In the genomic region with DNA sequence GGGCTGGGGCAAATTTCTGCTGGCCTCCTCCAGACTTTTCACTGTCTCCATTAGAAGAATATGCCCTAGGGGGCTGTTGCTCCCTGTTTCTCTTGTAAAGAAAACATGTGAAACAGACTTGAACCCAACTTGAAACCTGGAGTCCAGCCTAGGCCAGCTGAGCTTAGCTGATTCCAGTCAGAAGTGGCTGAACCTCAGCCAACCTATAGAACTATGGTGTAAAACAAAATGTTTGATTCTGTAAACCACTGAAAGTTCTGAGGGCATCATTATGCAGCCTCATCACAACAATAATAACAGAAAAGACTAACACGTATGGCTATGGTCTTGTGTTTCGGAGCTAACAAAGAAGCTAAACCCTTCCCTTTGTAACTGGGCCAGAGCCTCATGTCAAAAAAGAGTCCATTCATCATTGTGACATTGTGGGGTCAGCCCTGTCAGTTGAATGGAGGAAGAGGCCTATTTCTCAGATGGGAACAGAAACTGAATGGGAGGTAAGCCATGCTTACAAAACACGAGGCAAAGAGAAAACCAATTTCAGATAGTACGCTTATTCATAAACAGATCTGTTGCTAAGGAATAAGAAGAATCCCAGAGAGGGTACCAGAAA, we compare ENCODE assay signal across 16 cellular contexts. TPM values are rescaled to one million over a fixed set of nuclear protein-coding genes. Genes with fewer than 3 reads are reported as not detected.
DNase-seq lines count a peak whose midpoint lies in the region; ATAC-seq and TF ChIP-seq lines count a peak whose summit lies in the region.
"Had no signal": no experiment of that assay in that cellular context is flagged by ENCODE, and none has a peak within 500 bp of the region (broad histone marks: within the 10 kb centered on the region; RNA-seq: fewer than 3 reads in every experiment).

No MANE protein-coding gene starts in this region.

- H3K27ac ChIP-seq in esophagus squamous epithelium, result no peak overlapping the region
- H3K27ac ChIP-seq: HL-60, parathyroid adenoma had no signal

- WGBS in esophagus squamous epithelium, 2 donors, result 65 to 90% methylated on average over 4 of the region's 4 CpGs
- WGBS in lower leg skin, 2 donors, result 80 to 88% methylated on average over 4 of the region's 4 CpGs

- no peak overlapping the region for H3K4me3 ChIP-seq in esophagus squamous epithelium
- H3K4me3 ChIP-seq in lower leg skin (ENCODE audit: low read depth, poor library complexity, severe bottlenecking), result no peak overlapping the region
- H3K4me3 ChIP-seq: smooth muscle cell had no signal

- no peaks in the 10 kb centered on the region for H3K4me1 ChIP-seq in esophagus squamous epithelium
- H3K4me1 ChIP-seq: parathyroid adenoma had no signal

- H3K27me3 ChIP-seq in esophagus squamous epithelium, result no peaks in the 10 kb centered on the region

- ATAC-seq in HG02870 (IDR thresholded peaks at IDR 0.05; ENCODE audit: unreplicated experiment), result peak; percentile 58
- no peak for ATAC-seq in omental fat pad (ENCODE audit: low FRiP score)
- ATAC-seq: stimulated activated naive CD8-positive, alpha-beta T cell treated with anti-CD3 and anti-CD28 coated beads, Interleukin-15, amount 100 ng/mL, for 72 hours had no signal

- TF ChIP-seq CTCF in GM13977 (IDR thresholded peaks at IDR 0.05; ENCODE audit: extremely low read depth, insufficient read depth, missing control alignments) (no peak), esophagus squamous epithelium (IDR thresholded peaks at IDR 0.05) (no peak), lower leg skin (IDR thresholded peaks at IDR 0.05) (no peak), omental fat pad (IDR thresholded peaks at IDR 0.05) (no peak)

- DNase-seq in GM13977 (ENCODE audit: low spot score) (peak; percentile 29), NOMO-1 (lab: John Stamatoyannopoulos, UW; ENCODE audit: unreplicated experiment in 2 of 2) (peak; percentile 62 to 92), midbrain (lab: John Stamatoyannopoulos, UW) (peak; percentile 56), esophagus squamous epithelium (lab: John Stamatoyannopoulos, UW) (no peak), lower leg skin (ENCODE audit: low spot score in 2 of 2) (no peak), omental fat pad (ENCODE audit: low spot score) (no peak)
- DNase-seq in activated CD4-positive, alpha-beta T cell treated with anti-CD3 and anti-CD28 coated beads, Interleukin-2, amount 50 U/mL, for 4 hours, result no peak
- DNase-seq: activated CD4-positive, CD25-positive, alpha-beta regulatory T cell; Kasumi-1; kidney; NCI-H1694 treated with DMSO at 0.1 percent for 48 hours; stimulated activated naive CD8-positive, alpha-beta T cell treated with anti-CD3 and anti-CD28 coated beads, Interleukin-15, amount 100 ng/mL, for 72 hours had no signal

- peaks cover 5 to 98% (median 6%) of the 10 kb centered on the region in 3 donors for H3K36me3 ChIP-seq in esophagus squamous epithelium

- in situ Hi-C loops in GM13977 (cut with MboI; ENCODE audit: low pct_unique_long_range_greater_than_20kb, low sequenced_read_pairs, unreplicated experiment), result no loop called here

- H3K9me3 ChIP-seq in esophagus squamous epithelium, result no peaks in the 10 kb centered on the region

- TF ChIP-seq POLR2A in esophagus squamous epithelium (IDR thresholded peaks at IDR 0.05), result no peak
- TF ChIP-seq POLR2A in lower leg skin (IDR thresholded peaks at IDR 0.05), result no peak

- intact Hi-C loops in esophagus squamous epithelium (cut with DNase I), result no loop called here
- intact Hi-C loops in lower leg skin (cut with DNase I; ENCODE audit: low total_unique reads), result no loop called here

RNA-seq across cellular contexts. Expression of gene SETD7, which starts 34.1 kb away (rescaled TPM):
- total RNA-seq in esophagus squamous epithelium (10 to 100 TPM; 23.4 to 50.7 (median 39.6) TPM), lower leg skin (10 to 100 TPM; 34.3 to 45.7 (median 41.7) TPM), omental fat pad (10 to 100 TPM; 71.7 to 92.7 (median 82.2) TPM)

Comparison
In these comparisons a context has a peak if more than half of its experiments do, and no peak if none do; other contexts are left out.
1. DNase-seq: peak in GM13977 (single experiment), NOMO-1 (2 of 2) and midbrain (single experiment); none in esophagus squamous epithelium (single experiment), lower leg skin (0 of 2), activated CD4-positive, alpha-beta T cell treated with anti-CD3 and anti-CD28 coated beads, Interleukin-2, amount 50 U/mL, for 4 hours (0 of 2) and omental fat pad (single experiment).